9 cellular contexts compared by ENCODE assay signal in genomic region chr20:37407117-37407566, GRCh38.
DNase-seq lines count a peak whose midpoint lies in the region; ATAC-seq, FAIRE-seq and TF ChIP-seq lines count a peak whose summit lies in the region.
"Had no signal": no experiment of that assay in that cellular context is flagged by ENCODE, and none has a peak within 500 bp of the region (broad histone marks: within the 10 kb centered on the region; RNA-seq: fewer than 3 reads in every experiment).

No MANE protein-coding gene starts in this region.

- no peak for FAIRE-seq in GM12878 (lab: Jason Lieb, UNC)

- peak overlapping the region; percentile 58 for H3K4me3 Mint-ChIP-seq in Caco-2 (ENCODE audit: unreplicated experiment)
- peak overlapping the region in 3 of 4 donors; percentile 37 to 86 (median 86) for H3K4me3 Mint-ChIP-seq in IgD-negative memory B cell

- POLR2A ChIA-PET in Caco-2 (lab: Charles Lee) (no interaction called here), GM12878 (lab: Charles Lee) (no interaction called here)

- H3K4me1 Mint-ChIP-seq in Caco-2 (ENCODE audit: low read depth, unreplicated experiment) (peaks cover 29% of the 10 kb centered on the region), IgD-negative memory B cell (peaks cover 9 to 22% (median 13%) of the 10 kb centered on the region in 3 donors)

- SMC1A ChIA-PET in GM12878 (lab: Charles Lee; ENCODE audit: uncharacterized antibody, unreplicated experiment): no interaction called here

- no peak overlapping the region for H3K9ac ChIP-seq in GM12878 (ENCODE audit: control insufficient read depth, insufficient read depth, low read length)
- H3K9ac ChIP-seq: parathyroid adenoma had no signal

- H3K4me1 ChIP-seq in Caco-2 (peaks cover 10% of the 10 kb centered on the region), GM12878 (ENCODE audit: control insufficient read depth, insufficient read depth, low read length) (peaks cover 27% of the 10 kb centered on the region), mesodermal cell (ENCODE audit: control insufficient read depth, insufficient read depth, low read length, poor library complexity, severe bottlenecking) (peaks cover 22% of the 10 kb centered on the region), sigmoid colon (peaks cover 0 to 37% (median 29%) of the 10 kb centered on the region in 4 donors)
- H3K4me1 ChIP-seq: parathyroid adenoma had no signal

- no peak for TF ChIP-seq RAD21 in GM12878 (IDR thresholded peaks at IDR 0.05; ENCODE audit: insufficient read depth, low read depth, low read length)

- BruUV-seq in Caco-2 (replicated peaks; lab: Mats Ljungman, UMichigan) (no TSS peak), GM12878 (replicated peaks; lab: Mats Ljungman, UMichigan) (no TSS peak)

- 0% methylated on average over 3 of the region's 4 CpGs for WGBS in GM12878 (ENCODE audit: insufficient coverage, insufficient replicate concordance, low lambda C conversion rate, missing lambda C conversion rate)
- WGBS in mesodermal cell (ENCODE audit: insufficient coverage in 2 of 2), 2 experiments: 17% methylated on average over 1 of the region's 4 CpGs; no CpG with 5 or more reads in 1 of the 2 experiments
- 14 to 60% methylated on average over 4 of the region's 4 CpGs for WGBS in sigmoid colon, 2 donors

- no peak overlapping the region for H2AFZ ChIP-seq in GM12878 (ENCODE audit: control insufficient read depth, low read depth, low read length)
- H2AFZ ChIP-seq: parathyroid adenoma had no signal

- peak overlapping the region; percentile 86 for H3K4me2 ChIP-seq in GM12878 (ENCODE audit: control insufficient read depth, insufficient read depth)

- RAD21 ChIA-PET in GM12878 (lab: Charles Lee; ENCODE audit: unreplicated experiment): no interaction called here

- H3K4me3 ChIP-seq in Caco-2 (ENCODE audit: low read depth, low read length): no peak overlapping the region
- H3K4me3 ChIP-seq in GM12878: no peak overlapping the region
- H3K4me3 ChIP-seq in mesodermal cell (ENCODE audit: extremely low read depth, insufficient read depth, low read length, poor library complexity, severe bottlenecking): no peak overlapping the region
- H3K4me3 ChIP-seq in sigmoid colon: peak overlapping the region in 1 of 4 donors; percentile 42

- TF ChIP-seq CTCF in Caco-2 (IDR thresholded peaks at IDR 0.05; ENCODE audit: insufficient read depth in 1 of 2, low read depth in 1 of 2, low read length in 1 of 2, severe bottlenecking in 1 of 2, unreplicated experiment in 1 of 2) (no peak), GM12878 (IDR thresholded peaks at IDR 0.05 in 2 of 3, conservative IDR thresholded peaks at IDR 0.05 in 1 of 3; ENCODE audit: control insufficient read depth in 2 of 3, extremely low read depth in 1 of 3, insufficient read depth in 1 of 3, low read depth in 3 of 3, low read length in 3 of 3) (no peak), sigmoid colon (IDR thresholded peaks at IDR 0.05) (no peak)

- H3K27ac ChIP-seq in GM12878 (ENCODE audit: control insufficient read depth, insufficient read depth) (no peak overlapping the region), mesodermal cell (ENCODE audit: low read depth, low read length, severe bottlenecking) (peak overlapping the region; percentile 36), sigmoid colon (peak overlapping the region in 1 of 4 donors; percentile 46)
- H3K27ac ChIP-seq: parathyroid adenoma had no signal

- no peaks in the 10 kb centered on the region for H3K79me2 ChIP-seq in GM12878 (ENCODE audit: control insufficient read depth, insufficient read depth, low read length)
- H3K79me2 ChIP-seq: parathyroid adenoma had no signal

- H4K20me1 ChIP-seq in GM12878 (ENCODE audit: control insufficient read depth, insufficient read depth): no peaks in the 10 kb centered on the region

- no peaks in the 10 kb centered on the region for H3K9me3 ChIP-seq in Caco-2
- no peaks in the 10 kb centered on the region for H3K9me3 ChIP-seq in GM12878 (replicated peaks; ENCODE audit: control insufficient read depth, insufficient read depth, low read length)
- H3K9me3 ChIP-seq in mesodermal cell (ENCODE audit: control insufficient read depth, low read length): no peaks in the 10 kb centered on the region
- H3K9me3 ChIP-seq in sigmoid colon: no peaks in the 10 kb centered on the region

- TF ChIP-seq POLR2A in GM12878 (IDR thresholded peaks at IDR 0.05; ENCODE audit: low read depth, low read length) (no peak), sigmoid colon (IDR thresholded peaks at IDR 0.05) (no peak)

- H3K27me3 ChIP-seq in Caco-2 (replicated peaks; ENCODE audit: control insufficient read depth, insufficient read depth, low read length): no peaks in the 10 kb centered on the region
- no peaks in the 10 kb centered on the region for H3K27me3 ChIP-seq in GM12878 (replicated peaks in 1 of 2; ENCODE audit: control insufficient read depth in 2 of 2, insufficient read depth in 2 of 2, low read length in 1 of 2)
- peaks cover 0 to 5% (median 0%) of the 10 kb centered on the region in 3 donors for H3K27me3 ChIP-seq in sigmoid colon

- H3K9me3 Mint-ChIP-seq in Caco-2 (ENCODE audit: unreplicated experiment): no peaks in the 10 kb centered on the region
- H3K9me3 Mint-ChIP-seq in IgD-negative memory B cell: no peaks in the 10 kb centered on the region

- peaks cover 7% of the 10 kb centered on the region; the same call in 1 of the 2 replicates for H3K36me3 ChIP-seq in Caco-2 (ENCODE audit: control insufficient read depth, insufficient read depth, low read length)
- H3K36me3 ChIP-seq in GM12878 (ENCODE audit: control insufficient read depth in 2 of 2, insufficient read depth in 2 of 2, low read length in 1 of 2): peaks cover 2 to 17% of the 10 kb centered on the region in 2 experiments; a peak in 3 of 4 replicates
- peaks cover 28% of the 10 kb centered on the region for H3K36me3 ChIP-seq in mesodermal cell (ENCODE audit: control insufficient read depth, insufficient read depth, low read length)
- H3K36me3 ChIP-seq in sigmoid colon: peaks cover 3 to 24% (median 16%) of the 10 kb centered on the region in 4 donors

- H3K27ac Mint-ChIP-seq in Caco-2 (ENCODE audit: unreplicated experiment) (no peak overlapping the region), IgD-negative memory B cell (peak overlapping the region in 1 of 3 donors; percentile 33)

- CTCF ChIA-PET in Caco-2 (lab: Charles Lee): interaction anchor here (1.0 to 1.4 kb wide), 2 partner anchors 125 to 131 kb away, joined by 3 to 5 read pairs; no protein-coding TSS in a partner anchor
- CTCF ChIA-PET in GM12878 (lab: Yijun Ruan, JAX): interaction anchor here (1.5 kb wide), 1 partner anchor 126 kb away, joined by 5 read pairs; no protein-coding TSS in a partner anchor

- intact Hi-C loops in Caco-2 (cut with micrococcal nuclease; ENCODE audit: unreplicated experiment): no loop called here
- intact Hi-C loops in GM12878 (cut with micrococcal nuclease; ENCODE audit: unreplicated experiment): loop anchor here (10.0 kb wide), 1 partner anchor 212 kb away; no protein-coding TSS in a partner anchor
- intact Hi-C loops in sigmoid colon (cut with DNase I): loop anchor here (2.0 kb wide), 1 partner anchor 122 kb away; no protein-coding TSS in a partner anchor

- TF ChIP-seq EP300 in GM12878 (IDR thresholded peaks at IDR 0.05; ENCODE audit: borderline replicate concordance in 1 of 2, control insufficient read depth in 1 of 2, low read depth in 2 of 2, low read length in 2 of 2) (no peak), sigmoid colon (IDR thresholded peaks at IDR 0.05) (no peak)

- H3K36me3 Mint-ChIP-seq in Caco-2 (ENCODE audit: insufficient read depth, unreplicated experiment): peaks cover 54% of the 10 kb centered on the region
- peaks cover 4% of the 10 kb centered on the region for H3K36me3 Mint-ChIP-seq in IgD-negative memory B cell

- peaks cover 19% of the 10 kb centered on the region for H3K27me3 Mint-ChIP-seq in Caco-2 (ENCODE audit: insufficient read depth, unreplicated experiment)
- peaks cover 12% of the 10 kb centered on the region for H3K27me3 Mint-ChIP-seq in IgD-negative memory B cell

- ATAC-seq in GM12878 (peak; percentile 2; the same call in 2 of the 3 replicates), HG02610 (IDR thresholded peaks at IDR 0.05; ENCODE audit: unreplicated experiment) (no peak)

- in situ Hi-C loops in GM12878 (cut with MboI): no loop called here

- DNase-seq in Caco-2 (no peak), GM12878 (ENCODE audit: low read depth, low spot score) (no peak), NCI-H2227 (lab: John Stamatoyannopoulos, UW; ENCODE audit: unreplicated experiment) (no peak), sigmoid colon (no peak)
- no peak for DNase-seq in stimulated activated CD4-positive, alpha-beta T cell treated with anti-CD3 and anti-CD28 coated beads, Interleukin-1b, Interleukin-23, amount 100 ng/mL, for 48 hours

TF ChIP-seq in GM12878, 131 proteins besides CTCF, POLR2A, EP300 and RAD21 (continues in another document):
- TF ChIP-seq ZBTB11 (CRISPR knock-in tag; IDR thresholded peaks at IDR 0.05) (no peak), SMC3 (IDR thresholded peaks at IDR 0.05; ENCODE audit: borderline replicate concordance, low read length) (no peak), ZZZ3 (IDR thresholded peaks at IDR 0.05; ENCODE audit: control insufficient read depth, insufficient read length, low read depth) (no peak)
